In genomic region chr17:19647697-19648474, GRCh38 we compare ENCODE assay signal across 8 cellular contexts. TPM values are rescaled to one million over a fixed set of nuclear protein-coding genes. Genes with fewer than 3 reads are reported as not detected.
DNase-seq lines count a peak whose midpoint lies in the region; ATAC-seq, FAIRE-seq and TF ChIP-seq lines count a peak whose summit lies in the region.

No MANE protein-coding gene starts in this region.

- no peak for TF ChIP-seq POLR2A in GM12878 (IDR thresholded peaks at IDR 0.05; ENCODE audit: low read depth, low read length)

- peak overlapping the region; percentile 62 to 89 (median 79) for H3K27ac Mint-ChIP-seq in IgD-negative memory B cell

- WGBS in GM12878 (ENCODE audit: insufficient coverage, insufficient replicate concordance, low lambda C conversion rate, missing lambda C conversion rate) = 1% methylated on average over 37 of the region's 37 CpGs

- 0 out of 4 replicates have a peak, but pooled peaks of 1 of the 2 experiments have one; percentile 22 for TF ChIP-seq EP300 in GM12878 (IDR thresholded peaks at IDR 0.05; ENCODE audit: borderline replicate concordance in 1 of 2, control insufficient read depth in 1 of 2, low read depth in 2 of 2, low read length in 2 of 2)

- in situ Hi-C loops in GM12878 (cut with MboI) = no loop called here

- peaks cover 8% of the 10 kb centered on the region; the same call in 1 of the 2 replicates for H3K4me1 ChIP-seq in GM12878 (ENCODE audit: control insufficient read depth, insufficient read depth, low read length)

- CTCF ChIA-PET in GM12878 (lab: Yijun Ruan, JAX) = interaction anchor here (0.6 to 2.9 kb wide), 15 partner anchors 12 to 467 kb away, joined by 3 to 19 read pairs (median 4); partner anchors contain the start of gene B9D1

- no peak for TF ChIP-seq RAD21 in GM12878 (IDR thresholded peaks at IDR 0.05; ENCODE audit: insufficient read depth, low read depth, low read length)

- intact Hi-C loops in GM12878 (cut with micrococcal nuclease; ENCODE audit: unreplicated experiment) = loop anchor here (5.0 to 10.0 kb wide), 3 partner anchors 119 to 283 kb away; partner anchors contain the start of gene B9D1

- H3K4me3 Mint-ChIP-seq in IgD-negative memory B cell = peak overlapping the region; percentile 89 to 99 (median 96)

- BruUV-seq in GM12878 (replicated peaks; lab: Mats Ljungman, UMichigan) = TSS peak; percentile 90

- POLR2A ChIA-PET in GM12878 (lab: Charles Lee) = interaction anchor here (1.2 to 1.6 kb wide), 2 partner anchors 9 to 270 kb away, joined by 3 read pairs; partner anchors contain the start of gene MAPK7

- H3K9me3 Mint-ChIP-seq in IgD-negative memory B cell = no peaks in the 10 kb centered on the region

- peak overlapping the region; percentile 97 for H3K4me3 ChIP-seq in SK-N-MC
- H3K4me3 ChIP-seq in GM12878 = peak overlapping the region; percentile 65

- ATAC-seq in GM21526 (IDR thresholded peaks at IDR 0.05; ENCODE audit: low FRiP score, unreplicated experiment) (peak; percentile 32), GM12878 (peak; percentile 60)

- DNase-seq in DMS53 treated with DMSO at 0.1 percent for 48 hours (lab: John Stamatoyannopoulos, UW; ENCODE audit: unreplicated experiment) (peak; percentile 54), SK-N-MC (ENCODE audit: low read depth, low spot score) (no peak), GM12878 (ENCODE audit: low read depth, low spot score) (peak; percentile 9), hypothalamus (lab: John Stamatoyannopoulos, UW) (peak in 50 of 51 donors; percentile 36 to 93 (median 69)), pulmonary artery endothelial cell (ENCODE audit: low read depth, low spot score) (peak; percentile 26), NCI-H2029 (lab: John Stamatoyannopoulos, UW) (no peak)

- TF ChIP-seq CTCF in GM12878 (IDR thresholded peaks at IDR 0.05 in 2 of 3, conservative IDR thresholded peaks at IDR 0.05 in 1 of 3; ENCODE audit: control insufficient read depth in 2 of 3, extremely low read depth in 1 of 3, insufficient read depth in 1 of 3, low read depth in 3 of 3, low read length in 3 of 3) = no peak

- peak overlapping the region; percentile 40; the same call in 1 of the 2 replicates for H3K27ac ChIP-seq in SK-N-MC
- peak overlapping the region; percentile 74 for H3K27ac ChIP-seq in GM12878 (ENCODE audit: control insufficient read depth, insufficient read depth)

- H3K27me3 ChIP-seq in GM12878 (replicated peaks in 1 of 2; ENCODE audit: control insufficient read depth in 2 of 2, insufficient read depth in 2 of 2, low read length in 1 of 2) = no peaks in the 10 kb centered on the region

- peak; percentile 59 for FAIRE-seq in GM12878 (lab: Jason Lieb, UNC)

- H3K4me1 Mint-ChIP-seq in IgD-negative memory B cell = peaks cover 21 to 27% (median 21%) of the 10 kb centered on the region in 3 donors

- peaks cover 2% of the 10 kb centered on the region for H3K36me3 Mint-ChIP-seq in IgD-negative memory B cell

- no peaks in the 10 kb centered on the region for H4K20me1 ChIP-seq in GM12878 (ENCODE audit: control insufficient read depth, insufficient read depth)

- peak overlapping the region; percentile 96 for H3K4me2 ChIP-seq in GM12878 (ENCODE audit: control insufficient read depth, insufficient read depth)

- SMC1A ChIA-PET in GM12878 (lab: Charles Lee; ENCODE audit: uncharacterized antibody, unreplicated experiment) = interaction anchor here (1.0 to 2.2 kb wide), 11 partner anchors 12 to 270 kb away, joined by 3 to 8 read pairs (median 5); partner anchors contain the start of gene MAPK7

- H3K9me3 ChIP-seq in SK-N-MC (ENCODE audit: low read depth, low read length) (no peaks in the 10 kb centered on the region), GM12878 (replicated peaks; ENCODE audit: control insufficient read depth, insufficient read depth, low read length) (no peaks in the 10 kb centered on the region; the same call in 2 of the 3 replicates)

- H3K36me3 ChIP-seq in SK-N-MC (ENCODE audit: insufficient read depth, low read length) = peaks cover 13% of the 10 kb centered on the region
- H3K36me3 ChIP-seq in GM12878 (ENCODE audit: control insufficient read depth in 2 of 2, insufficient read depth in 2 of 2, low read length in 1 of 2) = no peaks in the 10 kb centered on the region

- RAD21 ChIA-PET in GM12878 (lab: Charles Lee; ENCODE audit: unreplicated experiment) = interaction anchor here (0.9 to 1.7 kb wide), 5 partner anchors 17 to 285 kb away, joined by 3 to 6 read pairs (median 4); partner anchors contain the start of genes B9D1 and MAPK7

- H3K9ac ChIP-seq in SK-N-MC (ENCODE audit: insufficient read length) (peak overlapping the region; percentile 53), GM12878 (ENCODE audit: control insufficient read depth, insufficient read depth, low read length) (peak overlapping the region; percentile 71)

- H3K27me3 Mint-ChIP-seq in IgD-negative memory B cell = no peaks in the 10 kb centered on the region

- H2AFZ ChIP-seq in GM12878 (ENCODE audit: control insufficient read depth, low read depth, low read length) = peak overlapping the region; percentile 97

- peaks cover 8% of the 10 kb centered on the region for H3K79me2 ChIP-seq in GM12878 (ENCODE audit: control insufficient read depth, insufficient read depth, low read length)

TF ChIP-seq in GM12878, 131 proteins besides CTCF, POLR2A, EP300 and RAD21 (continues in another document):
- TF ChIP-seq ZZZ3 (IDR thresholded peaks at IDR 0.05; ENCODE audit: control insufficient read depth, insufficient read length, low read depth) = no peak
- TF ChIP-seq, protein P1, sequence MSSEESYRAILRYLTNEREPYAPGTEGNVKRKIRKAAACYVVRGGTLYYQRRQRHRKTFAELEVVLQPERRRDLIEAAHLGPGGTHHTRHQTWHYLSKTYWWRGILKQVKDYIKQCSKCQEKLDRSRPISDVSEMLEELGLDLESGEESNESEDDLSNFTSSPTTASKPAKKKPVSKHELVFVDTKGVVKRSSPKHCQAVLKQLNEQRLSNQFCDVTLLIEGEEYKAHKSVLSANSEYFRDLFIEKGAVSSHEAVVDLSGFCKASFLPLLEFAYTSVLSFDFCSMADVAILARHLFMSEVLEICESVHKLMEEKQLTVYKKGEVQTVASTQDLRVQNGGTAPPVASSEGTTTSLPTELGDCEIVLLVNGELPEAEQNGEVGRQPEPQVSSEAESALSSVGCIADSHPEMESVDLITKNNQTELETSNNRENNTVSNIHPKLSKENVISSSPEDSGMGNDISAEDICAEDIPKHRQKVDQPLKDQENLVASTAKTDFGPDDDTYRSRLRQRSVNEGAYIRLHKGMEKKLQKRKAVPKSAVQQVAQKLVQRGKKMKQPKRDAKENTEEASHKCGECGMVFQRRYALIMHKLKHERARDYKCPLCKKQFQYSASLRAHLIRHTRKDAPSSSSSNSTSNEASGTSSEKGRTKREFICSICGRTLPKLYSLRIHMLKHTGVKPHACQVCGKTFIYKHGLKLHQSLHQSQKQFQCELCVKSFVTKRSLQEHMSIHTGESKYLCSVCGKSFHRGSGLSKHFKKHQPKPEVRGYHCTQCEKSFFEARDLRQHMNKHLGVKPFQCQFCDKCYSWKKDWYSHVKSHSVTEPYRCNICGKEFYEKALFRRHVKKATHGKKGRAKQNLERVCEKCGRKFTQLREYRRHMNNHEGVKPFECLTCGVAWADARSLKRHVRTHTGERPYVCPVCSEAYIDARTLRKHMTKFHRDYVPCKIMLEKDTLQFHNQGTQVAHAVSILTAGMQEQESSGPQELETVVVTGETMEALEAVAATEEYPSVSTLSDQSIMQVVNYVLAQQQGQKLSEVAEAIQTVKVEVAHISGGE (CRISPR knock-in tag; IDR thresholded peaks at IDR 0.05) = peak; percentile 80
- TF ChIP-seq ZNF622 (IDR thresholded peaks at IDR 0.05) = no peak
- TF ChIP-seq CHD4 (IDR thresholded peaks at IDR 0.05) = no peak
- TF ChIP-seq SPI1 (IDR thresholded peaks at IDR 0.05; ENCODE audit: borderline replicate concordance, insufficient read depth, low read depth, low read length) = 0 out of 2 replicates have a peak, but pooled peaks have one; percentile 4
- no peak for TF ChIP-seq SMARCA5 (IDR thresholded peaks at IDR 0.05)
- peak; percentile 61; the same call in 1 of the 2 replicates for TF ChIP-seq RB1 (IDR thresholded peaks at IDR 0.05; ENCODE audit: borderline replicate concordance)
- 0 out of 2 replicates have a peak, but pooled peaks have one; percentile 30 for TF ChIP-seq NBN (IDR thresholded peaks at IDR 0.05)

RNA-seq across cellular contexts. Expression of gene ALDH3A2, which starts 0.7 kb away (rescaled TPM):
- polyA plus RNA-seq in IgD-negative memory B cell (21.8 TPM), GM12878 (2011; rRNA removed) (33.3 and 40.3 TPM in 2 replicates), GM12878 (2014; fragmentation: Illumina TruSeq; extraction: Trizol) (24.4 and 29.1 TPM in 2 replicates), GM12878 (2014; fragmentation: Nextera tagmentation; extraction: Ambion mirVana) (1 to 10 TPM; 5.0 to 7.9 TPM), GM12878 (2014; rRNA removed) (17.5 and 23.1 TPM in 2 replicates), GM12878 (2016; fragmentation: Nextera tagmentation; extraction: Ambion mirVana) (10 to 100 TPM; 35.0 to 37.0 TPM)
- total RNA-seq in GM12878 (2013; cell fraction: nucleolus; rRNA removed) = 48.1 and 48.9 TPM in 2 replicates
- total RNA-seq in GM12878 (2014; rRNA removed) (27.8 and 31.5 TPM in 2 replicates), GM12878 (2014; rRNA removed; fragmentation: Illumina TruSeq; extraction: Trizol) (20.5 and 21.2 TPM in 2 replicates), GM12878 (2021) (25.7 and 27.8 TPM in 2 replicates), pulmonary artery endothelial cell (62.9 and 83.8 TPM in 2 replicates)
- polyA plus RNA-seq in GM12878 (2011; ENCODE audit: low read depth) = 8.5 TPM
- polyA plus RNA-seq in GM12878 (2011; cell fraction: cytosol; rRNA removed) = 19.5 and 19.8 TPM in 2 replicates
- 22.5 and 31.6 TPM in 2 replicates for polyA plus RNA-seq in GM12878 (2011; cell fraction: nucleus; rRNA removed)
- 12.1 and 12.3 TPM in 2 replicates for polyA plus RNA-seq in GM12878 (2012)
- polyA minus RNA-seq in GM12878 (2011; rRNA and poly(A)+ RNA removed) = 18.8 and 21.7 TPM in 2 replicates
- 7.2 and 14.8 TPM in 2 replicates for polyA minus RNA-seq in GM12878 (2011; cell fraction: cytosol; rRNA and poly(A)+ RNA removed)
- 10.8 and 23.3 TPM in 2 replicates for polyA minus RNA-seq in GM12878 (2011; cell fraction: nucleus; rRNA and poly(A)+ RNA removed)

Comparison
In these comparisons a context has a peak if more than half of its experiments do, and no peak if none do; other contexts are left out.
1. DNase-seq: peak in DMS53 treated with DMSO at 0.1 percent for 48 hours (single experiment), GM12878 (single experiment), hypothalamus (50 of 51) and pulmonary artery endothelial cell (single experiment); none in SK-N-MC (single experiment) and NCI-H2029 (single experiment).